In genomic region chr19:5691930-5692784, GRCh38 we compare ENCODE assay signal across 8 cellular contexts. TPM values are rescaled to one million over a fixed set of nuclear protein-coding genes. Genes with fewer than 3 reads are reported as not detected.
DNase-seq lines count a peak whose midpoint lies in the region; ATAC-seq, FAIRE-seq and TF ChIP-seq lines count a peak whose summit lies in the region.

No MANE protein-coding gene starts in this region.

- no peak overlapping the region for H3K14ac ChIP-seq in H1 (ENCODE audit: insufficient read length)

- H2BK5ac ChIP-seq in H1 (ENCODE audit: low read depth, low read length) = peak overlapping the region; percentile 52

- DNase-seq in GM03348 (ENCODE audit: low spot score) = peak; percentile 48
- no peak for DNase-seq in H1 (ENCODE audit: low read depth in 1 of 2, low spot score in 2 of 2)
- no peak for DNase-seq in gastrocnemius medialis
- no peak for DNase-seq in NCI-H1930 (lab: John Stamatoyannopoulos, UW)
- DNase-seq in CD1c-positive myeloid dendritic cell (ENCODE audit: extremely low spot score) = no peak
- DNase-seq in SKM-1 (lab: John Stamatoyannopoulos, UW; ENCODE audit: unreplicated experiment) = no peak

- no peak overlapping the region for H3K23ac ChIP-seq in H1 (ENCODE audit: insufficient read length)

- no peak overlapping the region for H2BK12ac ChIP-seq in H1 (ENCODE audit: low read depth, low read length)

- peaks cover 5% of the 10 kb centered on the region; the same call in 1 of the 2 replicates for H3K23me2 ChIP-seq in H1 (ENCODE audit: low read depth, low read length)

- no peak for TF ChIP-seq EP300 in H1 (IDR thresholded peaks at IDR 0.05; ENCODE audit: borderline replicate concordance in 1 of 2, low read depth in 2 of 2, low read length in 2 of 2)

- no peak overlapping the region for H3K4ac ChIP-seq in H1 (replicated peaks; ENCODE audit: insufficient read length, low read depth, low read length)

- POLR2A ChIA-PET in H1 (lab: Charles Lee; ENCODE audit: partially characterized antibody) = interaction anchor here (0.9 to 15.6 kb wide), 29 partner anchors 7 to 1283 kb away, joined by 3 to 620 read pairs (median 5); partner anchors contain the start of genes CATSPERD, LONP1, SAFB and SAFB2

- CTCF ChIA-PET in H1 (lab: Charles Lee; ENCODE audit: partially characterized antibody) = interaction anchor here (1.0 to 3.3 kb wide), 2 partner anchors 16 to 104 kb away, joined by 3 to 23 read pairs; no protein-coding TSS in a partner anchor

- peaks cover 6% of the 10 kb centered on the region for H3K79me1 ChIP-seq in H1 (ENCODE audit: low read depth, low read length)

- H3K79me2 ChIP-seq in H1 (ENCODE audit: control insufficient read depth in 1 of 2, insufficient read depth in 2 of 2, low read length in 2 of 2) = peaks cover 10 to 39% of the 10 kb centered on the region in 2 experiments

- H3K4me1 ChIP-seq in H1 (replicated peaks in 1 of 4; ENCODE audit: control insufficient read depth in 3 of 4, insufficient read depth in 4 of 4, low read length in 3 of 4) = peaks cover 0 to 3% (median 1%) of the 10 kb centered on the region in 4 experiments; a peak in 1 of 7 replicates
- H3K4me1 ChIP-seq in gastrocnemius medialis = peaks cover 20 to 21% of the 10 kb centered on the region in 2 donors

- no peak overlapping the region for H2BK15ac ChIP-seq in H1 (ENCODE audit: low read length)

- H3K27me3 ChIP-seq in H1 (replicated peaks in 1 of 4; ENCODE audit: control insufficient read depth in 3 of 4, extremely low read depth in 1 of 4, insufficient read depth in 3 of 4, low read length in 3 of 4) = no peaks in the 10 kb centered on the region
- H3K27me3 ChIP-seq in gastrocnemius medialis = no peaks in the 10 kb centered on the region

- no peak overlapping the region for H2BK20ac ChIP-seq in H1 (ENCODE audit: low read length)

- H2AK5ac ChIP-seq in H1 (ENCODE audit: low read depth, low read length) = no peak overlapping the region

- H3K4me2 ChIP-seq in H1 (ENCODE audit: insufficient read depth in 1 of 2, low read depth in 2 of 2, low read length in 2 of 2) = peak overlapping the region; percentile 61 to 67

- TF ChIP-seq CTCF in H1 (IDR thresholded peaks at IDR 0.05; ENCODE audit: control extremely low read depth in 1 of 3, insufficient read depth in 1 of 3, low read depth in 1 of 3, low read length in 3 of 3) (no peak), gastrocnemius medialis (IDR thresholded peaks at IDR 0.05 in 4 of 5, conservative IDR thresholded peaks at IDR 0.05 in 1 of 5) (no peak)

- peaks cover 39 to 44% of the 10 kb centered on the region in 2 experiments for H4K20me1 ChIP-seq in H1 (replicated peaks in 1 of 2; ENCODE audit: control insufficient read depth in 1 of 2, insufficient read depth in 2 of 2, low read length in 2 of 2)

- no peak overlapping the region for H2AFZ ChIP-seq in H1 (ENCODE audit: low read length)

- no peak overlapping the region for H2BK120ac ChIP-seq in H1 (replicated peaks; ENCODE audit: low read depth, low read length)

- H3K9me3 ChIP-seq in H1 (ENCODE audit: insufficient read depth in 2 of 2, low read depth in 1 of 2, low read length in 1 of 2) (no peaks in the 10 kb centered on the region), gastrocnemius medialis (no peaks in the 10 kb centered on the region)

- in situ Hi-C loops in gastrocnemius medialis (cut with MboI; ENCODE audit: low sequenced_read_pairs in 4 of 4) = no loop called here

- no peak overlapping the region for H4K91ac ChIP-seq in H1 (replicated peaks; ENCODE audit: insufficient read length, low read length)

- H3K36me3 ChIP-seq in H1 (ENCODE audit: control insufficient read depth in 2 of 4, insufficient read depth in 4 of 4, low read length in 3 of 4) (peaks cover 32 to 61% (median 56%) of the 10 kb centered on the region in 4 experiments), gastrocnemius medialis (peaks cover 0 to 45% of the 10 kb centered on the region in 2 donors)

- peak overlapping the region; percentile 9 for H4K8ac ChIP-seq in H1 (ENCODE audit: extremely low read depth, insufficient read depth, low read length)

- no peak overlapping the region for H3K56ac ChIP-seq in H1 (replicated peaks; ENCODE audit: insufficient read length, low read depth, low read length)

- intact Hi-C loops in gastrocnemius medialis (cut with DNase I; ENCODE audit: low total_unique reads) = no loop called here

- WGBS in H1 (ENCODE audit: extremely low coverage in 1 of 2, insufficient coverage in 1 of 2, insufficient read length in 1 of 2, insufficient replicate concordance in 2 of 2, low coverage in 1 of 2, low lambda C conversion rate in 2 of 2, missing lambda C conversion rate in 1 of 2), 2 experiments = 87% methylated on average over 38 of the region's 38 CpGs; no CpG with 5 or more reads in 1 of the 2 experiments

- TF ChIP-seq POLR2A in H1 (IDR thresholded peaks at IDR 0.05; ENCODE audit: control extremely low read depth in 1 of 2, low read depth in 2 of 2, low read length in 2 of 2) (peak; percentile 49 to 67), gastrocnemius medialis (IDR thresholded peaks at IDR 0.05) (no peak)

- FAIRE-seq in H1 (lab: Jason Lieb, UNC) = no peak

- ATAC-seq in gastrocnemius medialis (no peak), GM19452 (IDR thresholded peaks at IDR 0.05; ENCODE audit: unreplicated experiment) (no peak)

- no peak overlapping the region for H4K5ac ChIP-seq in H1 (ENCODE audit: insufficient read length, low read depth, low read length)

- no peak overlapping the region for H3K18ac ChIP-seq in H1 (ENCODE audit: extremely low read depth, low read length)

- H3K4me3 ChIP-seq in H1 (ENCODE audit: extremely low read depth in 1 of 4, insufficient read depth in 2 of 4, low read depth in 3 of 4, low read length in 4 of 4) (peak overlapping the region in 3 of 4 experiments; percentile 64 to 84 (median 82); a peak in 5 of 8 replicates), gastrocnemius medialis (peak overlapping the region in 3 of 4 donors; percentile 71 to 93 (median 90))

- H3K9ac ChIP-seq in H1 (replicated peaks in 1 of 4; ENCODE audit: extremely low read depth in 1 of 4, low read depth in 3 of 4, low read length in 3 of 4) = no peak overlapping the region

- no peak for TF ChIP-seq RAD21 in H1 (IDR thresholded peaks at IDR 0.05 in 1 of 2, conservative IDR thresholded peaks at IDR 0.05 in 1 of 2; ENCODE audit: low read depth in 2 of 2, low read length in 2 of 2)

- H3K27ac ChIP-seq in H1 (ENCODE audit: low read depth, low read length) (no peak overlapping the region), gastrocnemius medialis (peak overlapping the region; percentile 83 to 94 (median 86))

RNA-seq across cellular contexts. Expression of gene RPL36, which starts 2.1 kb away (rescaled TPM):
- 4,214 TPM for polyA plus RNA-seq in PFSK-1 (2012; ENCODE audit: insufficient read length, low read depth)
- total RNA-seq in H1 (2021; fragmentation: NEBNext Ultra II Directional; extraction: Animal tissue kit (Norgen Biotek cat#: 25700)) = 1,075 and 1,137 TPM in 2 replicates
- 730 and 951 TPM in 2 replicates for polyA plus RNA-seq in H1 (2011; rRNA removed)
- 943 TPM for polyA plus RNA-seq in H1 (2011; cell fraction: cytosol; rRNA removed)
- polyA plus RNA-seq in H1 (2011; cell fraction: nucleus; rRNA removed) = 857 TPM
- polyA plus RNA-seq in H1 (2012, experiment 1 of 2) = 996 to 2,048 TPM (median 1,766 TPM) in 4 replicates
- polyA plus RNA-seq in H1 (2012, experiment 2 of 2) = 1,380 TPM
- polyA plus RNA-seq in H1 (2013, experiment 1 of 2) = 1,979 TPM
- 1,903 TPM for polyA plus RNA-seq in H1 (2013, experiment 2 of 2)
- 131 and 137 TPM in 2 replicates for polyA minus RNA-seq in H1 (2011; rRNA and poly(A)+ RNA removed)
- 830 TPM for polyA minus RNA-seq in H1 (2011; cell fraction: cytosol; rRNA and poly(A)+ RNA removed)
- 332 TPM for polyA minus RNA-seq in H1 (2011; cell fraction: nucleus; rRNA and poly(A)+ RNA removed)
- 100 to 1,000 TPM; 329 to 784 (median 462) TPM for total RNA-seq in gastrocnemius medialis

RNA-seq across cellular contexts. Expression of gene HSD11B1L, which starts 11.3 kb away (rescaled TPM):
- polyA plus RNA-seq in PFSK-1 (2012; ENCODE audit: insufficient read length, low read depth) = 15.5 TPM
- 8.2 and 9.5 TPM in 2 replicates for total RNA-seq in H1 (2021; fragmentation: NEBNext Ultra II Directional; extraction: Animal tissue kit (Norgen Biotek cat#: 25700))
- 20.6 and 29.4 TPM in 2 replicates for polyA plus RNA-seq in H1 (2011; rRNA removed)
- 22.0 TPM for polyA plus RNA-seq in H1 (2011; cell fraction: cytosol; rRNA removed)
- 22.8 TPM for polyA plus RNA-seq in H1 (2011; cell fraction: nucleus; rRNA removed)
- polyA plus RNA-seq in H1 (2012, experiment 1 of 2) = 8.0 to 16.5 TPM (median 12.2 TPM) in 4 replicates
- polyA plus RNA-seq in H1 (2012, experiment 2 of 2) = 8.5 TPM
- polyA plus RNA-seq in H1 (2013, experiment 1 of 2) = 10.6 TPM
- polyA plus RNA-seq in H1 (2013, experiment 2 of 2) = 10.7 TPM
- polyA minus RNA-seq in H1 (2011; rRNA and poly(A)+ RNA removed) = 1.6 and 2.3 TPM in 2 replicates
- 11.4 TPM for polyA minus RNA-seq in H1 (2011; cell fraction: cytosol; rRNA and poly(A)+ RNA removed)
- polyA minus RNA-seq in H1 (2011; cell fraction: nucleus; rRNA and poly(A)+ RNA removed) = 4.7 TPM
- total RNA-seq in gastrocnemius medialis = 10 to 100 TPM in 3 of 4 donors, 1 to 10 TPM in 1; 5.8 to 33.2 (median 21.5) TPM

RNA-seq across cellular contexts. Expression of gene MICOS13, which starts 11.8 kb away (rescaled TPM):
- polyA plus RNA-seq in PFSK-1 (2012; ENCODE audit: insufficient read length, low read depth) = 118 TPM
- 17.3 and 20.4 TPM in 2 replicates for total RNA-seq in H1 (2021; fragmentation: NEBNext Ultra II Directional; extraction: Animal tissue kit (Norgen Biotek cat#: 25700))
- polyA plus RNA-seq in H1 (2011; rRNA removed) = 36.1 and 36.9 TPM in 2 replicates
- polyA plus RNA-seq in H1 (2011; cell fraction: cytosol; rRNA removed) = 26.2 TPM
- polyA plus RNA-seq in H1 (2011; cell fraction: nucleus; rRNA removed) = 20.9 TPM
- 15.4 to 29.5 TPM (median 24.5 TPM) in 4 replicates for polyA plus RNA-seq in H1 (2012, experiment 1 of 2)
- polyA plus RNA-seq in H1 (2012, experiment 2 of 2) = 18.7 TPM
- 17.6 TPM for polyA plus RNA-seq in H1 (2013, experiment 1 of 2)
- 17.0 TPM for polyA plus RNA-seq in H1 (2013, experiment 2 of 2)
- polyA minus RNA-seq in H1 (2011; rRNA and poly(A)+ RNA removed) = 2.6 and 3.4 TPM in 2 replicates
- polyA minus RNA-seq in H1 (2011; cell fraction: cytosol; rRNA and poly(A)+ RNA removed) = 10.9 TPM
- polyA minus RNA-seq in H1 (2011; cell fraction: nucleus; rRNA and poly(A)+ RNA removed) = 11.3 TPM
- 100 to 1,000 TPM in 1 of 4 donors, 10 to 100 TPM in 3; 45.7 to 122 (median 74.8) TPM for total RNA-seq in gastrocnemius medialis

RNA-seq across cellular contexts. Expression of gene LONP1, which starts 27.8 kb away (rescaled TPM):
- polyA plus RNA-seq in PFSK-1 (2012; ENCODE audit: insufficient read length, low read depth) = 957 TPM
- 117 and 124 TPM in 2 replicates for total RNA-seq in H1 (2021; fragmentation: NEBNext Ultra II Directional; extraction: Animal tissue kit (Norgen Biotek cat#: 25700))
- polyA plus RNA-seq in H1 (2011; rRNA removed) = 98.1 and 157 TPM in 2 replicates
- polyA plus RNA-seq in H1 (2011; cell fraction: cytosol; rRNA removed) = 145 TPM
- 190 TPM for polyA plus RNA-seq in H1 (2011; cell fraction: nucleus; rRNA removed)
- polyA plus RNA-seq in H1 (2012, experiment 1 of 2) = 74.7 to 137 TPM (median 126 TPM) in 4 replicates
- polyA plus RNA-seq in H1 (2012, experiment 2 of 2) = 84.5 TPM
- polyA plus RNA-seq in H1 (2013, experiment 1 of 2) = 54.5 TPM
- 51.7 TPM for polyA plus RNA-seq in H1 (2013, experiment 2 of 2)
- polyA minus RNA-seq in H1 (2011; rRNA and poly(A)+ RNA removed) = 53.4 and 67.5 TPM in 2 replicates
- 72.8 TPM for polyA minus RNA-seq in H1 (2011; cell fraction: cytosol; rRNA and poly(A)+ RNA removed)
- polyA minus RNA-seq in H1 (2011; cell fraction: nucleus; rRNA and poly(A)+ RNA removed) = 52.7 TPM
- 10 to 100 TPM; 33.1 to 77.7 (median 70.4) TPM for total RNA-seq in gastrocnemius medialis

RNA-seq across cellular contexts. Expression of gene CATSPERD, which starts 28.3 kb away (rescaled TPM):
- 0.18 TPM for polyA plus RNA-seq in PFSK-1 (2012; ENCODE audit: insufficient read length, low read depth)
- not detected in 2 replicates for total RNA-seq in H1 (2021; fragmentation: NEBNext Ultra II Directional; extraction: Animal tissue kit (Norgen Biotek cat#: 25700))
- polyA plus RNA-seq in H1 (2011; rRNA removed) = 0.12 TPM in 1 of 2 replicates, not detected in the other
- polyA plus RNA-seq in H1 (2011; cell fraction: cytosol; rRNA removed) = not detected
- not detected for polyA plus RNA-seq in H1 (2011; cell fraction: nucleus; rRNA removed)
- polyA plus RNA-seq in H1 (2012, experiment 1 of 2) = not detected in 4 replicates
- not detected for polyA plus RNA-seq in H1 (2012, experiment 2 of 2)
- 0.02 TPM for polyA plus RNA-seq in H1 (2013, experiment 1 of 2)
- polyA plus RNA-seq in H1 (2013, experiment 2 of 2) = 0.04 TPM
- polyA minus RNA-seq in H1 (2011; rRNA and poly(A)+ RNA removed) = 0.05 TPM in 1 of 2 replicates, not detected in the other
- not detected for polyA minus RNA-seq in H1 (2011; cell fraction: cytosol; rRNA and poly(A)+ RNA removed)
- not detected for polyA minus RNA-seq in H1 (2011; cell fraction: nucleus; rRNA and poly(A)+ RNA removed)
- total RNA-seq in gastrocnemius medialis = not detected

Comparison
In these comparisons a context has a peak if more than half of its experiments do, and no peak if none do; other contexts are left out.
1. POLR2A ChIP-seq: peak in H1 (2 of 2); none in gastrocnemius medialis (0 of 2).